Comparison of ENCODE assay signal across 32 cellular contexts in the genomic region with DNA sequence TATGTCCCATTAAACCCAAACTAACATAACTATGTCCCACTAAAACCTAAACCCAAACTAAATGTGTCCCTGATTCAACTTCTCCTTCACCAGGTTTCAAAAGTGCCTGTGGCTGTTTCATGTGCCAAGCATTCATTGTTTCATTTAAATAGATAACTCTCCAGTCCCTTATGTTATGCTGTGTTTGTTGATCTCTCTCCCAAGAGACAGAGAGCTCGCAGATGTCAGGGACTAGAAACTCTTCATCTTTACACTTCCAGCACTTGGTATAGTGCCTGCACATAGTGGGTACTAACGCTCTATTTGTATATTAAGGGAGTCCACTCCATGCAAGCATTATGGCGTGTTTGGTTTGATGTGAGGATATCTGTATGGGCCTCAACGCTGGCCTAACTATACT.
"Had no signal": no experiment of that assay in that cellular context is flagged by ENCODE, and none has a peak within 500 bp of the region (broad histone marks: within the 10 kb centered on the region; RNA-seq: fewer than 3 reads in every experiment).

No MANE protein-coding gene starts in this region.

- H3K4me1 ChIP-seq: SJCRH30 had no signal

- H2AFZ ChIP-seq: PC-9 had no signal

- H3K4me2 ChIP-seq: PC-9 had no signal

- H3K36me3 ChIP-seq: MG63, SJCRH30 had no signal

- DNase-seq: Kasumi-1, KG1, MG63, NCI-H1048, NCI-H1092 treated with DMSO at 0.1 percent for 48 hours, NCI-H1105 treated with DMSO at 0.1 percent for 48 hours, NCI-H1417, NCI-H1436, NCI-H146, NCI-H1694, NCI-H187, NCI-H1930, NCI-H2029 treated with DMSO at 0.1 percent for 48 hours, NCI-H2081 treated with DMSO at 0.1 percent for 48 hours, NCI-H2107, NCI-H2171, NCI-H226, NCI-H446 treated with DMSO at 0.1 percent for 48 hours, NCI-H510A, NCI-H524, NCI-H526, NCI-H69, NCI-H748 treated with DMSO at 0.1 percent for 48 hours, NCI-H82, PC-9, SHP77, SIG-M5, SJCRH30 had no signal

- ATAC-seq: Panc1, SK-N-SH treated with all-trans-retinoic acid at 6 μM for 48 hours had no signal

- H3K9me3 ChIP-seq: MG63 had no signal

- H3K27ac ChIP-seq: PC-9, RWPE1, SJCRH30, SK-N-MC had no signal

- H3K4me3 ChIP-seq: MG63, PC-9, SJCRH30, SK-N-MC had no signal

- H3K27me3 ChIP-seq: MG63, SJCRH30 had no signal
